Comparison of ENCODE assay signal across 18 cellular contexts in the genomic region with DNA sequence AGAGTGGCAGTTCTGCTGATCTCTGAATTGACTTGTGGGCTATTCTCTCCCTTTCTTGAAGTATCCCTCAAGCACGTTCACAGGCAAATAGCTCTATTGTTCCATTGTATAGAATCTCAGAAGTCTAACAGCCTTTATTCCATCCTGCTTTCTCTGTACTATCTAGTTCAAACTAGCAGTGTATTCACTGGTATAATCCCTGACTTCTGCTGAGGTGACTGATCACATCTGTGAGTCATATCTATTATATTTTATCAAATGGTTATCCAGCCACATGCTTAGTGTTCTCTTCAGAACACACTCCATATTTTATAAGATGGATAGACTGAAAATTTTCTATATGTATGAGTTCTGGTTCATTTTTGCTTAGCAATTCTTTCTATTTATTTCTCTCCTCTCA.
"Had no signal": no experiment of that assay in that cellular context is flagged by ENCODE, and none has a peak within 500 bp of the region (broad histone marks: within the 10 kb centered on the region; RNA-seq: fewer than 3 reads in every experiment).

No MANE protein-coding gene starts in this region.

- H3K27me3 ChIP-seq: colonic mucosa, gastrocnemius medialis, heart right ventricle, ovary had no signal

- DNase-seq: colonic mucosa; dermis blood vessel endothelial cell; effector CD4-positive, alpha-beta T cell; endodermal cell; gastrocnemius medialis; heart right ventricle; hypothalamus; islet precursor cell; mucosa of descending colon; naive thymus-derived CD8-positive, alpha-beta T cell; nucleus accumbens; ovary; right cardiac atrium; small intestine; stimulated activated CD4-positive, alpha-beta T cell treated with anti-CD3 and anti-CD28 coated beads, Interleukin-2, amount 100 ng/mL, for 48 hours; stimulated activated naive CD4-positive, alpha-beta T cell treated with Interleukin-2 at 50 U/mL for 16 hours; trophoblast cell had no signal

- ATAC-seq: gastrocnemius medialis; heart right ventricle; left lobe of liver; mucosa of descending colon; naive thymus-derived CD8-positive, alpha-beta T cell; right cardiac atrium had no signal

- H3K9me3 ChIP-seq: colonic mucosa, gastrocnemius medialis, ovary had no signal

- H3K4me3 ChIP-seq: colonic mucosa, gastrocnemius medialis, heart right ventricle, mucosa of descending colon, ovary had no signal

- H3K27ac ChIP-seq: colonic mucosa, gastrocnemius medialis, heart right ventricle, ovary had no signal

- H3K36me3 ChIP-seq: colonic mucosa, gastrocnemius medialis, heart right ventricle, ovary had no signal

- H3K4me1 ChIP-seq: colonic mucosa, gastrocnemius medialis, heart right ventricle had no signal
